1 cellular context compared by ENCODE assay signal in genomic region chr22:42869888-42870480, GRCh38.
TF ChIP-seq lines count a peak whose summit lies in the region.

No MANE protein-coding gene starts in this region.

TF ChIP-seq in GM23338, 12 proteins besides CTCF, POLR2A, EP300 and RAD21 (continued from another document):
- TF ChIP-seq REST (IDR thresholded peaks at IDR 0.05; ENCODE audit: unreplicated experiment) (no peak), ZNF462 (CRISPR knock-in tag; IDR thresholded peaks at IDR 0.05) (no peak), JUNB (IDR thresholded peaks at IDR 0.05; ENCODE audit: unreplicated experiment) (no peak), EZH2 (IDR thresholded peaks at IDR 0.05; ENCODE audit: low read depth, unreplicated experiment) (no peak), ETS1 (IDR thresholded peaks at IDR 0.05) (no peak)
